ENCODE assay signal across 8 cellular contexts in genomic region chr1:77888071-77888428, GRCh38. TPM values are rescaled to one million over a fixed set of nuclear protein-coding genes. Genes with fewer than 3 reads are reported as not detected.
A peak's percentile ranks its signal among the peaks of the same experiment; 100 is the strongest.
DNase-seq lines count a peak whose midpoint lies in the region; ATAC-seq and TF ChIP-seq lines count a peak whose summit lies in the region.

No MANE protein-coding gene starts in this region.

- no peaks in the 10 kb centered on the region for H3K9me3 ChIP-seq in A673 (ENCODE audit: low read depth, low read length, poor library complexity, severe bottlenecking)
- H3K9me3 ChIP-seq in GM23248 (ENCODE audit: low read depth), result no peaks in the 10 kb centered on the region
- H3K9me3 ChIP-seq in right atrium auricular region, result no peaks in the 10 kb centered on the region

- H3K4me1 ChIP-seq in A673 (ENCODE audit: insufficient read depth, low read length, poor library complexity, severe bottlenecking), result peaks cover 13% of the 10 kb centered on the region
- H3K4me1 ChIP-seq in GM23248 (ENCODE audit: insufficient read depth), result peaks cover 21% of the 10 kb centered on the region
- peaks cover 0 to 4% of the 10 kb centered on the region in 2 donors for H3K4me1 ChIP-seq in right atrium auricular region

- intact Hi-C loops in A673 (cut with micrococcal nuclease; ENCODE audit: unreplicated experiment), result no loop called here

- ATAC-seq in GM21825 (IDR thresholded peaks at IDR 0.05; ENCODE audit: unreplicated experiment), result no peak

- no peaks in the 10 kb centered on the region for H3K9me3 Mint-ChIP-seq in activated naive CD8-positive, alpha-beta T cell (ENCODE audit: low read depth)

- H4K20me1 ChIP-seq in GM23248 (ENCODE audit: insufficient read depth), result no peaks in the 10 kb centered on the region

- no peak overlapping the region for H3K27ac Mint-ChIP-seq in activated naive CD8-positive, alpha-beta T cell

- POLR2A ChIA-PET in A673 (lab: Charles Lee; ENCODE audit: low non-redundant PET), result no interaction called here

- H3K36me3 ChIP-seq in A673 (ENCODE audit: insufficient read depth, low read length, poor library complexity, severe bottlenecking), result no peaks in the 10 kb centered on the region
- no peaks in the 10 kb centered on the region for H3K36me3 ChIP-seq in GM23248 (ENCODE audit: low read depth)
- H3K36me3 ChIP-seq in right atrium auricular region, result peaks cover 23% of the 10 kb centered on the region

- H3K27ac ChIP-seq in A673 (ENCODE audit: low read depth, low read length, poor library complexity, severe bottlenecking) (no peak overlapping the region), GM23248 (peak overlapping the region; percentile 79), right atrium auricular region (peak overlapping the region; percentile 88 to 97)

- peaks cover 90% of the 10 kb centered on the region for H3K79me2 ChIP-seq in GM23248 (ENCODE audit: insufficient read depth)

- no peaks in the 10 kb centered on the region for H3K27me3 ChIP-seq in A673 (replicated peaks; ENCODE audit: insufficient read depth, low read depth, low read length, poor library complexity)
- H3K27me3 ChIP-seq in GM23248 (replicated peaks; ENCODE audit: insufficient read depth), result no peaks in the 10 kb centered on the region
- no peaks in the 10 kb centered on the region for H3K27me3 ChIP-seq in right atrium auricular region

- peak overlapping the region; percentile 84 for H2AFZ ChIP-seq in GM23248

- H3K4me3 ChIP-seq in A673 (ENCODE audit: low read depth, low read length, poor library complexity, severe bottlenecking) (peak overlapping the region; percentile 93), GM23248 (peak overlapping the region; percentile 80), right atrium auricular region (peak overlapping the region; percentile 66 to 87)

- TF ChIP-seq CTCF in A673 (conservative IDR thresholded peaks at IDR 0.05; ENCODE audit: low read depth, low read length), result no peak
- no peak for TF ChIP-seq CTCF in right atrium auricular region (IDR thresholded peaks at IDR 0.05)

- in situ Hi-C loops in GM23248 (cut with MboI), result no loop called here

- H3K4me3 Mint-ChIP-seq in activated naive CD8-positive, alpha-beta T cell, result peak overlapping the region; percentile 81

- H3F3A ChIP-seq in GM23248 (ENCODE audit: insufficient read depth), result peaks cover 27% of the 10 kb centered on the region

- CTCF ChIA-PET in A673 (lab: Charles Lee), result no interaction called here

- no TSS peak for BruUV-seq in A673 (replicated peaks; lab: Mats Ljungman, UMichigan)

- H3K9ac ChIP-seq in GM23248, result peak overlapping the region; percentile 90

- no peaks in the 10 kb centered on the region for H3K9me2 ChIP-seq in GM23248 (ENCODE audit: insufficient read depth)

- peaks cover 7% of the 10 kb centered on the region for H3K4me1 Mint-ChIP-seq in activated naive CD8-positive, alpha-beta T cell (ENCODE audit: low read depth)

- H3K36me3 Mint-ChIP-seq in activated naive CD8-positive, alpha-beta T cell, result peaks cover 17% of the 10 kb centered on the region

- DNase-seq in A673 (ENCODE audit: low spot score) (no peak), GM23248 (peak; percentile 80), right atrium auricular region (ENCODE audit: low spot score) (no peak), renal cortical epithelial cell (ENCODE audit: low read depth) (peak; percentile 48), SKM-1 treated with dmso at 0.1 percent for 144 hours (lab: John Stamatoyannopoulos, UW; ENCODE audit: unreplicated experiment) (no peak), NCI-H2196 treated with DMSO at 0.1 percent for 48 hours (lab: John Stamatoyannopoulos, UW; ENCODE audit: unreplicated experiment) (no peak)

- 2% methylated on average over 10 to 11 of the region's 11 CpGs for WGBS in GM23248 (ENCODE audit: low coverage in 1 of 2, low lambda C conversion rate in 2 of 2, missing lambda C conversion rate in 2 of 2), 2 experiments

- H3K27me3 Mint-ChIP-seq in activated naive CD8-positive, alpha-beta T cell, result peaks cover 10% of the 10 kb centered on the region

- H3K4me2 ChIP-seq in GM23248 (ENCODE audit: unreplicated experiment), result peak overlapping the region; percentile 99

RNA-seq across cellular contexts. Expression of gene NEXN, which starts 0.4 kb away (rescaled TPM):
- total RNA-seq in A673 (2021), result 0.45 and 0.70 TPM in 2 replicates
- total RNA-seq in GM23248 (2014; rRNA removed; shearing (Covaris generic)), result 11.4 and 17.2 TPM in 2 replicates
- 69.0 and 70.4 TPM in 2 replicates for polyA plus RNA-seq in GM23248 (2016; fragmentation: Nextera tagmentation; extraction: Ambion mirVana)
- 100 to 1,000 TPM; 269 to 295 TPM for total RNA-seq in right atrium auricular region
- 6.4 and 22.4 TPM in 2 replicates for total RNA-seq in renal cortical epithelial cell

Comparison
In these comparisons a context has a peak if more than half of its experiments do, and no peak if none do; other contexts are left out.
1. DNase-seq: peak in GM23248 (single experiment) and renal cortical epithelial cell (single experiment); none in A673 (single experiment), right atrium auricular region (single experiment), SKM-1 treated with dmso at 0.1 percent for 144 hours (single experiment) and NCI-H2196 treated with DMSO at 0.1 percent for 48 hours (single experiment).
2. Peak in every context shown above with its lines, with median percentiles within 50 percentile points of each other: H3K4me3 ChIP-seq.